Comparison of ENCODE assay signal across 25 cellular contexts in the genomic region with DNA sequence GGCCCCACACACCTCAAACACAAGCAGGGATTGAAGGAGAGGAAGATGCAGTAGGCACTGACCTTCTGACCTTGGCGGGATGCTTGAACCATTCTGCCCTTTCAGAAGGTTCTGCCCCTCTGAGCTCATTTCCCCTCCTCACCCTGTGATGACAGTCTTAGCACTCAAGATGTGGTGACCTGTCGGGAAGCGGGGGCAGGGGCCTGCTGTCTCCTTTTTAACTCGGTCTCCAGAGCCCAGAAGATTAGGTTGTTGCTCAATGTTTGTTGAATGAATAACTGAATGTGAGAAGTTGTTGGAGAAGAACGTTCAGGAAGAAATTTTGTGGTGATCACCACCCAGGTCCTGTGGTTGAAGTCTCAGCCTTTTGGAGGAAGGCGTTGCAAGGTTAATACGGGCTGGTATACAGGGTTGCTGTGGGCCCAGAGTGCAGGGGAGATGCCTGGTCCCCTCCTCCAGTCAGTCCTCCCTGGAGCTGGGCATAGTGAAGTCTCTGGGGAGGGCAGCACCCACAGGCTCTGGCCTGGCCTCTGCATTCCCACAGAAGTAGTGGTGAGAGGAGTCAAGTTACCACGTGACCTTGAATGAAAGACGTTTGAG. TPM values are rescaled to one million over a fixed set of nuclear protein-coding genes. Genes with fewer than 3 reads are reported as not detected.
DNase-seq lines count a peak whose midpoint lies in the region; ATAC-seq and TF ChIP-seq lines count a peak whose summit lies in the region.
"Had no signal": no experiment of that assay in that cellular context is flagged by ENCODE, and none has a peak within 500 bp of the region (broad histone marks: within the 10 kb centered on the region; RNA-seq: fewer than 3 reads in every experiment).

No MANE protein-coding gene starts in this region.

- ATAC-seq in activated CD4-positive, alpha-beta T cell treated with anti-CD3 and anti-CD28 coated beads for 36 hours, result peak; percentile 26
- peak; percentile 56 to 78 (median 71) for ATAC-seq in natural killer cell
- ATAC-seq in activated CD8-positive, alpha-beta memory T cell treated with anti-CD3 and anti-CD28 coated beads, Interleukin-2, amount 10 ng/mL, durations not matched to agents 7 days and 5 days, result no peak
- ATAC-seq: GM12878, GM23338, HCT116 had no signal

- H3K36me3 ChIP-seq in CD4-positive, alpha-beta memory T cell (ENCODE audit: insufficient read depth, low read length), result no peaks in the 10 kb centered on the region
- H3K36me3 ChIP-seq: Peyer's patch had no signal

- intact Hi-C loops in activated CD4-positive, alpha-beta T cell treated with anti-CD3 and anti-CD28 coated beads for 36 hours (cut with DNase I, micrococcal nuclease), result no loop called here
- intact Hi-C loops in CD4-positive, alpha-beta memory T cell (cut with micrococcal nuclease), result no loop called here
- intact Hi-C loops in activated T-helper 2 cell treated with anti-CD3 and anti-CD28 coated beads, Interferon-gamma antibody, Interleukin-2, Interleukin-4, amounts not matched to agents 10 μg/mL and 5 μg/mL and 100 μg/mL, durations not matched to agents 14 hours and 24 hours and 36 hours (cut with micrococcal nuclease), result no loop called here
- intact Hi-C loops in natural killer cell (cut with micrococcal nuclease), result no loop called here

- TF ChIP-seq CTCF in natural killer cell (IDR thresholded peaks at IDR 0.05) (no peak), coronary artery (IDR thresholded peaks at IDR 0.05) (no peak)

- POLR2A ChIA-PET in activated CD4-positive, alpha-beta T cell treated with anti-CD3 and anti-CD28 coated beads for 36 hours (lab: Charles Lee), result no interaction called here
- POLR2A ChIA-PET in CD4-positive, alpha-beta memory T cell (lab: Charles Lee; ENCODE audit: partially characterized antibody), result interaction anchor here (0.8 to 1.5 kb wide), 3 partner anchors 11 to 20 kb away, joined by 3 to 4 read pairs (median 3); no protein-coding TSS in a partner anchor

- no peaks in the 10 kb centered on the region for H3K27me3 Mint-ChIP-seq in activated CD4-positive, alpha-beta T cell treated with anti-CD3 and anti-CD28 coated beads for 36 hours
- H3K27me3 Mint-ChIP-seq in CD4-positive, alpha-beta memory T cell, result no peaks in the 10 kb centered on the region
- no peaks in the 10 kb centered on the region for H3K27me3 Mint-ChIP-seq in activated T-helper 2 cell treated with anti-CD3 and anti-CD28 coated beads, Interferon-gamma antibody, Interleukin-2, Interleukin-4, amounts not matched to agents 10 μg/mL and 5 μg/mL and 100 μg/mL, durations not matched to agents 14 hours and 24 hours and 36 hours (ENCODE audit: low read depth)
- H3K27me3 Mint-ChIP-seq in natural killer cell (ENCODE audit: low read depth in 2 of 2), result no peaks in the 10 kb centered on the region
- H3K27me3 Mint-ChIP-seq in activated CD8-positive, alpha-beta memory T cell treated with anti-CD3 and anti-CD28 coated beads, Interleukin-2, amount 10 ng/mL, durations not matched to agents 7 days and 5 days, result no peaks in the 10 kb centered on the region

- peaks cover 28% of the 10 kb centered on the region for H3K4me1 ChIP-seq in CD4-positive, alpha-beta memory T cell (ENCODE audit: insufficient read depth, low read length)
- H3K4me1 ChIP-seq: Peyer's patch had no signal

- no peaks in the 10 kb centered on the region for H3K9me3 ChIP-seq in CD4-positive, alpha-beta memory T cell (ENCODE audit: control insufficient read depth in 1 of 2, low read length in 2 of 2)
- H3K9me3 ChIP-seq: Peyer's patch had no signal

- H3K27me3 ChIP-seq in CD4-positive, alpha-beta memory T cell (ENCODE audit: insufficient read depth, low read length), result no peaks in the 10 kb centered on the region
- H3K27me3 ChIP-seq: Peyer's patch had no signal

- no peak overlapping the region for H3K27ac Mint-ChIP-seq in activated CD4-positive, alpha-beta T cell treated with anti-CD3 and anti-CD28 coated beads for 36 hours
- peak overlapping the region in 5 of 7 donors; percentile 22 to 92 (median 67) for H3K27ac Mint-ChIP-seq in CD4-positive, alpha-beta memory T cell
- peak overlapping the region; percentile 47 for H3K27ac Mint-ChIP-seq in activated T-helper 2 cell treated with anti-CD3 and anti-CD28 coated beads, Interferon-gamma antibody, Interleukin-2, Interleukin-4, amounts not matched to agents 10 μg/mL and 5 μg/mL and 100 μg/mL, durations not matched to agents 14 hours and 24 hours and 36 hours
- peak overlapping the region; percentile 59 to 61 for H3K27ac Mint-ChIP-seq in natural killer cell
- H3K27ac Mint-ChIP-seq in activated CD8-positive, alpha-beta memory T cell treated with anti-CD3 and anti-CD28 coated beads, Interleukin-2, amount 10 ng/mL, durations not matched to agents 7 days and 5 days, result no peak overlapping the region
- H3K27ac Mint-ChIP-seq: GM23338 had no signal

- no peaks in the 10 kb centered on the region for H3K36me3 Mint-ChIP-seq in activated CD4-positive, alpha-beta T cell treated with anti-CD3 and anti-CD28 coated beads for 36 hours (ENCODE audit: low read depth)
- H3K36me3 Mint-ChIP-seq in CD4-positive, alpha-beta memory T cell, result peaks cover 11 to 33% of the 10 kb centered on the region in 2 donors
- peaks cover 45% of the 10 kb centered on the region for H3K36me3 Mint-ChIP-seq in activated T-helper 2 cell treated with anti-CD3 and anti-CD28 coated beads, Interferon-gamma antibody, Interleukin-2, Interleukin-4, amounts not matched to agents 10 μg/mL and 5 μg/mL and 100 μg/mL, durations not matched to agents 14 hours and 24 hours and 36 hours (ENCODE audit: low read depth)
- H3K36me3 Mint-ChIP-seq in natural killer cell, result no peaks in the 10 kb centered on the region
- peaks cover 6% of the 10 kb centered on the region for H3K36me3 Mint-ChIP-seq in activated CD8-positive, alpha-beta memory T cell treated with anti-CD3 and anti-CD28 coated beads, Interleukin-2, amount 10 ng/mL, durations not matched to agents 7 days and 5 days

- H3K4me3 ChIP-seq in CD4-positive, alpha-beta memory T cell (ENCODE audit: low read length in 2 of 2), result no peak overlapping the region
- H3K4me3 ChIP-seq in coronary artery, result no peak overlapping the region
- H3K4me3 ChIP-seq: GM12878, GM23338, Peyer's patch had no signal

- H3K4me3 Mint-ChIP-seq in activated CD4-positive, alpha-beta T cell treated with anti-CD3 and anti-CD28 coated beads for 36 hours, result no peak overlapping the region
- peak overlapping the region in 3 of 8 donors; percentile 25 to 51 (median 30) for H3K4me3 Mint-ChIP-seq in CD4-positive, alpha-beta memory T cell
- no peak overlapping the region for H3K4me3 Mint-ChIP-seq in activated T-helper 2 cell treated with anti-CD3 and anti-CD28 coated beads, Interferon-gamma antibody, Interleukin-2, Interleukin-4, amounts not matched to agents 10 μg/mL and 5 μg/mL and 100 μg/mL, durations not matched to agents 14 hours and 24 hours and 36 hours (ENCODE audit: low read depth)
- peak overlapping the region; percentile 32 for H3K4me3 Mint-ChIP-seq in natural killer cell
- no peak overlapping the region for H3K4me3 Mint-ChIP-seq in activated CD8-positive, alpha-beta memory T cell treated with anti-CD3 and anti-CD28 coated beads, Interleukin-2, amount 10 ng/mL, durations not matched to agents 7 days and 5 days
- H3K4me3 Mint-ChIP-seq: CD14-positive monocyte, GM23338 had no signal

- CTCF ChIA-PET in activated CD4-positive, alpha-beta T cell treated with anti-CD3 and anti-CD28 coated beads for 36 hours (lab: Charles Lee), result interaction anchor here (0.7 kb wide), 1 partner anchor 24 kb away, joined by 3 read pairs; no protein-coding TSS in a partner anchor
- CTCF ChIA-PET in CD4-positive, alpha-beta memory T cell (lab: Charles Lee; ENCODE audit: partially characterized antibody), result interaction anchor here (0.8 to 1.1 kb wide), 2 partner anchors 14 to 19 kb away, joined by 4 read pairs; no protein-coding TSS in a partner anchor
- CTCF ChIA-PET in activated CD8-positive, alpha-beta memory T cell treated with anti-CD3 and anti-CD28 coated beads, Interleukin-2, amount 10 ng/mL, durations not matched to agents 7 days and 5 days (lab: Charles Lee), result interaction anchor here (0.9 kb wide), 1 partner anchor 14 kb away, joined by 3 read pairs; no protein-coding TSS in a partner anchor

- H3K9me3 Mint-ChIP-seq in activated CD4-positive, alpha-beta T cell treated with anti-CD3 and anti-CD28 coated beads for 36 hours (ENCODE audit: low read depth), result no peaks in the 10 kb centered on the region
- H3K9me3 Mint-ChIP-seq in CD4-positive, alpha-beta memory T cell, result no peaks in the 10 kb centered on the region
- no peaks in the 10 kb centered on the region for H3K9me3 Mint-ChIP-seq in activated T-helper 2 cell treated with anti-CD3 and anti-CD28 coated beads, Interferon-gamma antibody, Interleukin-2, Interleukin-4, amounts not matched to agents 10 μg/mL and 5 μg/mL and 100 μg/mL, durations not matched to agents 14 hours and 24 hours and 36 hours
- no peaks in the 10 kb centered on the region for H3K9me3 Mint-ChIP-seq in natural killer cell
- no peaks in the 10 kb centered on the region for H3K9me3 Mint-ChIP-seq in activated CD8-positive, alpha-beta memory T cell treated with anti-CD3 and anti-CD28 coated beads, Interleukin-2, amount 10 ng/mL, durations not matched to agents 7 days and 5 days (ENCODE audit: low read depth)

- peak; percentile 18 for DNase-seq in activated CD4-positive, alpha-beta T cell treated with anti-CD3 and anti-CD28 coated beads for 36 hours
- no peak for DNase-seq in activated CD4-positive, alpha-beta T cell treated with anti-CD3 and anti-CD28 coated beads for 4 hours
- no peak for DNase-seq in CD4-positive, alpha-beta memory T cell
- DNase-seq in activated T-helper 2 cell treated with anti-CD3 and anti-CD28 coated beads, Interferon-gamma antibody, Interleukin-2, Interleukin-4, amounts not matched to agents 10 μg/mL and 5 μg/mL and 100 μg/mL, durations not matched to agents 14 hours and 24 hours and 36 hours (ENCODE audit: low spot score), result no peak
- DNase-seq in natural killer cell, result no peak
- DNase-seq in coronary artery (ENCODE audit: low spot score), result no peak
- no peak for DNase-seq in HPDE6-E6E7 (ENCODE audit: extremely low spot score)
- DNase-seq in activated CD8-positive, alpha-beta memory T cell treated with anti-CD3 and anti-CD28 coated beads, Interleukin-2, amount 10 ng/mL, durations not matched to agents 7 days and 5 days, result no peak
- DNase-seq: AML-193; Calu3; DMS53; EL; KG1; NCI-H1105 treated with DMSO at 0.1 percent for 48 hours; NCI-H1694; NCI-H2081 treated with DMSO at 0.1 percent for 48 hours; NCI-H446 treated with DMSO at 0.1 percent for 48 hours; NCI-H69; NK-92 treated with Interleukin-12 subunit alpha and Interleukin-12 subunit beta, amount 100 ng/mL, for 24 hours; Peyer's patch had no signal

- peaks cover 12% of the 10 kb centered on the region for H3K4me1 Mint-ChIP-seq in activated CD4-positive, alpha-beta T cell treated with anti-CD3 and anti-CD28 coated beads for 36 hours
- peaks cover 26 to 65% (median 47%) of the 10 kb centered on the region in 4 donors for H3K4me1 Mint-ChIP-seq in CD4-positive, alpha-beta memory T cell
- H3K4me1 Mint-ChIP-seq in activated T-helper 2 cell treated with anti-CD3 and anti-CD28 coated beads, Interferon-gamma antibody, Interleukin-2, Interleukin-4, amounts not matched to agents 10 μg/mL and 5 μg/mL and 100 μg/mL, durations not matched to agents 14 hours and 24 hours and 36 hours (ENCODE audit: low read depth), result peaks cover 35% of the 10 kb centered on the region
- H3K4me1 Mint-ChIP-seq in natural killer cell, result peaks cover 29 to 42% of the 10 kb centered on the region in 2 donors
- H3K4me1 Mint-ChIP-seq in activated CD8-positive, alpha-beta memory T cell treated with anti-CD3 and anti-CD28 coated beads, Interleukin-2, amount 10 ng/mL, durations not matched to agents 7 days and 5 days, result peaks cover 23% of the 10 kb centered on the region
- H3K4me1 Mint-ChIP-seq: GM23338 had no signal

- H3K27ac ChIP-seq in CD4-positive, alpha-beta memory T cell (ENCODE audit: low read depth, low read length), result no peak overlapping the region
- no peak overlapping the region for H3K27ac ChIP-seq in coronary artery
- H3K27ac ChIP-seq: 22Rv1, Peyer's patch had no signal

RNA-seq across cellular contexts. Expression of gene FUCA2, which starts 49.7 kb away (rescaled TPM):
- 1 to 10 TPM; 6.7 to 7.8 TPM for total RNA-seq in activated CD4-positive, alpha-beta T cell treated with anti-CD3 and anti-CD28 coated beads for 36 hours
- 10 to 100 TPM; 10.6 to 11.4 TPM for total RNA-seq in CD4-positive, alpha-beta memory T cell
- 10 to 100 TPM; 12.2 to 26.3 TPM for polyA plus RNA-seq in CD4-positive, alpha-beta memory T cell
- 20.9 and 22.8 TPM in 2 replicates for total RNA-seq in activated T-helper 2 cell treated with anti-CD3 and anti-CD28 coated beads, Interferon-gamma antibody, Interleukin-2, Interleukin-4, amounts not matched to agents 10 μg/mL and 5 μg/mL and 100 μg/mL, durations not matched to agents 14 hours and 24 hours and 36 hours
- 10 to 100 TPM; 10.5 to 15.5 (median 13.0) TPM for total RNA-seq in natural killer cell
- total RNA-seq in activated CD8-positive, alpha-beta memory T cell treated with anti-CD3 and anti-CD28 coated beads, Interleukin-2, amount 10 ng/mL, durations not matched to agents 7 days and 5 days, result 10 to 100 TPM; 20.2 to 23.7 TPM

Comparison
In these comparisons a context has a peak if more than half of its experiments do, and no peak if none do; other contexts are left out.
1. H3K27ac Mint-ChIP-seq: peak in CD4-positive, alpha-beta memory T cell (5 of 7), activated T-helper 2 cell treated with anti-CD3 and anti-CD28 coated beads, Interferon-gamma antibody, Interleukin-2, Interleukin-4, amounts not matched to agents 10 μg/mL and 5 μg/mL and 100 μg/mL, durations not matched to agents 14 hours and 24 hours and 36 hours (single experiment) and natural killer cell (2 of 2); none in activated CD4-positive, alpha-beta T cell treated with anti-CD3 and anti-CD28 coated beads for 36 hours (single experiment) and activated CD8-positive, alpha-beta memory T cell treated with anti-CD3 and anti-CD28 coated beads, Interleukin-2, amount 10 ng/mL, durations not matched to agents 7 days and 5 days (single experiment).